In genomic region chr13:96880419-96880818, GRCh38 we compare ENCODE assay signal across 3 cellular contexts.
"Had no signal": no experiment of that assay in that cellular context is flagged by ENCODE, and none has a peak within 500 bp of the region (broad histone marks: within the 10 kb centered on the region; RNA-seq: fewer than 3 reads in every experiment).

No MANE protein-coding gene starts in this region.

- H3K4me3 ChIP-seq: GM12878 had no signal

- DNase-seq: GDM1, GF-D8 had no signal
